ENCODE assay signal across 8 cellular contexts in the genomic region with DNA sequence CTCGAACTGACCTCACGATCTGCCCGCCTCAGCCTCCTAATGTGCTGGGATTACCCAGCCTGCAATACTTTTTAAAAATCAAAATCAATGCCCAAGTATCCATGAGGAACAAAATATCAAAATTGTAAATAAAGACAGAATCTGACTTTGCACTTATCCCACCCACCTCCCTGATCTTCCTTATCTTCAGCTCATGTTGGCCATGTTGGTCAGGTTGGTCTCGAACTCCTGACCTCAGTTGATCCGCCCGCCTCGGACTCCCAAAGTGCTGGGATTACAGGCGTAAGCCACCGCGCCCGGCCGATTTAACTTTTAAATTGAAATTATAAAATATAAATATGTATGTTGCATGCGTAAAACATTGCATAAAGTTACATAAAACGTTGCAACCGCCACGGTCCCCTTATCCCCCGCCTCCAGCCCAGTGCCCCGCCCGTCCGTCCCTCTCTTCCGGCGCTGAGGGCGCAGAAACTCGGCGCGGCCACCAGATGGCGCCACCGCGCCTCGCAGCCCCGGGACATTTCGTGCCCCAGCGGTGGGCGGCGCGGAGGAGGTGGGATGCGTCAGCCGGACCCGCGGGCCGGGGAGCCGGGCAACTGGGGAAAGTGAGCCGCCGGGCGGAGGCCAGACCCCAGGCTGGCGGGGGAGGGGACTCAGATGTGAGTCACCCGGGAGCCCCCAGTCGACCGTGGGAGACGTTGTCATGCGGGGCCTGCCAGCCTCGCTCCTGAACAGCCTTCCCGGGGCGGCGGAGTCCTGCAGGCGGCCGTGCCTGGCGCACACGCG. TPM values are rescaled to one million over a fixed set of nuclear protein-coding genes. Genes with fewer than 3 reads are reported as not detected.
DNase-seq lines count a peak whose midpoint lies in the region; ATAC-seq lines count a peak whose summit lies in the region.

No MANE protein-coding gene starts in this region.

- peak; percentile 12 for DNase-seq in NCI-H510A treated with DMSO at 0.1 percent for 48 hours (lab: John Stamatoyannopoulos, UW)
- no peak for DNase-seq in NCI-H510A (lab: John Stamatoyannopoulos, UW)
- peak; percentile 83 for DNase-seq in NT2/D1 (ENCODE audit: low read depth, low spot score)
- peak; percentile 97 for DNase-seq in activated CD8-positive, alpha-beta memory T cell treated with anti-CD3 and anti-CD28 coated beads, Interleukin-2, amount 50 U/mL, for 48 hours
- DNase-seq in epidermal melanocyte (ENCODE audit: insufficient read length, low spot score): peak; percentile 77
- DNase-seq in stimulated activated CD8-positive, alpha-beta memory T cell treated with anti-CD3 and anti-CD28 coated beads, Interleukin-2, amount 100 ng/mL, for 1 hour (ENCODE audit: low read depth in 2 of 2): peak; percentile 77 to 82

- peak overlapping the region; percentile 42 for H3K4me3 ChIP-seq in NT2/D1 (ENCODE audit: insufficient read length, low read depth)
- H3K4me3 ChIP-seq in mononuclear cell (ENCODE audit: low read length): peak overlapping the region; percentile 100

- peaks cover 23% of the 10 kb centered on the region for H3K36me3 ChIP-seq in NT2/D1 (ENCODE audit: insufficient read depth, insufficient read length, low read length)

- ATAC-seq in HG03442 (IDR thresholded peaks at IDR 0.05; ENCODE audit: unreplicated experiment): peak; percentile 26

- H3K9me3 ChIP-seq in NT2/D1 (ENCODE audit: insufficient read depth, low read length) (no peaks in the 10 kb centered on the region), mononuclear cell (ENCODE audit: low read depth, low read length) (no peaks in the 10 kb centered on the region)

- H3K4me1 ChIP-seq in NT2/D1 (ENCODE audit: insufficient read depth, insufficient read length): peaks cover 4% of the 10 kb centered on the region
- peaks cover 38% of the 10 kb centered on the region for H3K4me1 ChIP-seq in mononuclear cell (ENCODE audit: insufficient read depth, low read length)

- H3K9ac ChIP-seq in NT2/D1 (ENCODE audit: insufficient read length, low read depth): peak overlapping the region; percentile 71

- no peaks in the 10 kb centered on the region for H3K27me3 ChIP-seq in NT2/D1 (ENCODE audit: insufficient read depth, insufficient read length)
- no peaks in the 10 kb centered on the region for H3K27me3 ChIP-seq in mononuclear cell (ENCODE audit: insufficient read depth, low read length)

RNA-seq across cellular contexts. Expression of a gene that starts 1.5 kb away (rescaled TPM):
- total RNA-seq in mononuclear cell: 528 TPM

RNA-seq across cellular contexts. Expression of a gene that starts 17.7 kb away (rescaled TPM):
- total RNA-seq in mononuclear cell: 6.7 TPM

RNA-seq across cellular contexts. Expression of a gene that starts 47.0 kb away (rescaled TPM):
- total RNA-seq in mononuclear cell: 5.8 TPM
